ENCODE assay signal across 21 cellular contexts in the genomic region with DNA sequence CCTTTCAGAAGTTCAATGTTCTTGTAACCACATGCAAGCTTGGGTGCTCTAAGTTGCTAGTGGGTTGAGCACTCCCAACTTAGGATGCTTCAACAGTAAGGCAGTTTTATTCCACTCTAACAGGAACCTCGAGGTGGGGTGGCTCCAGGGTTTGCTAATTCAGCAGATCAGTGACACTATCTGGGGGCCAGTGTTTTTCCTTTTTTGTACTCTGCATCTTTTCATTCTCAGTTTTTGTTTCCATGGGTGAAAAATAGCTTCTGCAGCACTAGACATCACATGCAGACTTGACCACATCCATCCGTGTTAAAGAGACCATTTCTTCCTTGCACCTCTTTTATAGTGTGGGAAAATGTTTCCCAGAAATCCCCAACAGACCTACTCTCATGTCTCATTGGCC.
"Had no signal": no experiment of that assay in that cellular context is flagged by ENCODE, and none has a peak within 500 bp of the region (broad histone marks: within the 10 kb centered on the region; RNA-seq: fewer than 3 reads in every experiment).

No MANE protein-coding gene starts in this region.

- H3K27me3 ChIP-seq: dorsolateral prefrontal cortex, esophagus muscularis mucosa, foreskin keratinocyte, gastroesophageal sphincter, heart left ventricle, hepatocyte, left lung had no signal

- H3K4me1 ChIP-seq: left lung, lower lobe of right lung had no signal

- H2AFZ ChIP-seq: hepatocyte had no signal

- FAIRE-seq: colon, endothelial cell of umbilical vein, frontal cortex, keratinocyte had no signal

- H3K9me3 ChIP-seq: lower lobe of right lung had no signal

- DNase-seq: dermis blood vessel endothelial cell; dorsolateral prefrontal cortex; effector CD4-positive, alpha-beta T cell; effector memory CD4-positive, alpha-beta T cell; foreskin keratinocyte; heart left ventricle; immature natural killer cell; left cardiac atrium; left lung; left ventricle myocardium superior; lower lobe of right lung; midbrain; naive thymus-derived CD4-positive, alpha-beta T cell had no signal

- H3K4me2 ChIP-seq: hepatocyte had no signal

- H3K4me3 ChIP-seq: coronary artery, dorsolateral prefrontal cortex, esophagus muscularis mucosa, gastroesophageal sphincter, heart left ventricle, hepatocyte, left lung, lower lobe of right lung had no signal

- ATAC-seq: foreskin keratinocyte; gastroesophageal sphincter; heart left ventricle; left cardiac atrium; left lung; left ventricle myocardium superior; lower lobe of right lung; naive thymus-derived CD4-positive, alpha-beta T cell had no signal

- H3K36me3 ChIP-seq: esophagus muscularis mucosa, gastroesophageal sphincter, heart left ventricle, left lung, lower lobe of right lung had no signal

- H3K79me2 ChIP-seq: hepatocyte had no signal

- H3K27ac ChIP-seq: coronary artery, esophagus muscularis mucosa, foreskin keratinocyte, gastroesophageal sphincter, heart left ventricle, hepatocyte, left lung, lower lobe of right lung had no signal
